23 cellular contexts compared by ENCODE assay signal in the genomic region with DNA sequence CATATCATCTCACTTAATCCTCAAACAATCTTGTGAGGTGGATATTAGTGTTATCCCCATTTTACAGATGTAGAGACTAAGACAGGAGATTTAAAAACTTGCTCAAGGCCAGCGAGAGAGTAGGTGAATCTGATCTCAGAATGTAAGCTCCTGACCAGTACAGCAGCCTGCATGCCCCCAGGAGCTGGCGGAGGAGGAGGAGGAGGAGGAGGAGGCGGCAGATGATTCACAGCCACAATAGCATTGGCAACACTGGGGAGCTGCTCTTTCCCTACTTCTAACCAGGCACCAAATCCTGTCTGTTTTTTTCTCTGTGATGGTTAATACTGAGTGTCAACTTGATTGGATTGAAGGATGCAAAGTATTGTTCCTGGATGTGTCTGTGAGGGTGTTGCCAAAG.
"Had no signal": no experiment of that assay in that cellular context is flagged by ENCODE, and none has a peak within 500 bp of the region (broad histone marks: within the 10 kb centered on the region; RNA-seq: fewer than 3 reads in every experiment).

No MANE protein-coding gene starts in this region.

- H3K27ac ChIP-seq: KMS-11, RWPE1 had no signal

- DNase-seq: IMR-90, Kasumi-1, NCI-H1092, NCI-H1105 treated with DMSO at 0.1 percent for 48 hours, NCI-H1417 treated with DMSO at 0.1 percent for 48 hours, NCI-H146, NCI-H1694 treated with DMSO at 0.1 percent for 48 hours, NCI-H1930, NCI-H2081, NCI-H2107, NCI-H2227 treated with DMSO at 0.1 percent for 48 hours, NCI-H446, NCI-H510A, NCI-H524 treated with DMSO at 0.1 percent for 48 hours, NCI-H69, NCI-H774, SHP77, SK-N-SH, T-helper 1 cell had no signal

- H3K9me3 ChIP-seq: SK-N-SH had no signal

- FAIRE-seq: HepG2, RCC 7860 had no signal

- ATAC-seq: HepG2 had no signal

- H3K4me2 ChIP-seq: KMS-11, SK-N-SH had no signal

- H3K9ac ChIP-seq: KMS-11, SK-N-SH had no signal
